ENCODE assay signal across 24 cellular contexts in genomic region chr6:79432726-79433125, GRCh38.
"Had no signal": no experiment of that assay in that cellular context is flagged by ENCODE, and none has a peak within 500 bp of the region (broad histone marks: within the 10 kb centered on the region; RNA-seq: fewer than 3 reads in every experiment).

No MANE protein-coding gene starts in this region.

- ATAC-seq: activated T-cell treated with anti-CD3 and anti-CD28 coated beads, Interleukin-2, amount 50 U/mL, for 72 hours; body of pancreas; T-helper 17 cell had no signal

- H3K4me1 Mint-ChIP-seq: activated CD4-positive, alpha-beta memory T cell treated with anti-CD3 and anti-CD28 coated beads, Interleukin-2, amount 10 ng/mL, durations not matched to agents 7 days and 5 days; activated CD4-positive, alpha-beta T cell treated with anti-CD3 and anti-CD28 coated beads, Interleukin-2, amount 10 ng/mL, durations not matched to agents 7 days and 5 days; activated naive CD4-positive, alpha-beta T cell treated with anti-CD3 and anti-CD28 coated beads, Interleukin-2, amount 10 ng/mL, durations not matched to agents 7 days and 5 days; activated naive CD8-positive, alpha-beta T cell treated with anti-CD3 and anti-CD28 coated beads for 36 hours; central memory CD8-positive, alpha-beta T cell had no signal

- H3K4me3 ChIP-seq: adrenal gland, body of pancreas, PC-9 had no signal

- H3K4me3 Mint-ChIP-seq: activated CD4-positive, alpha-beta memory T cell treated with anti-CD3 and anti-CD28 coated beads, Interleukin-2, amount 10 ng/mL, durations not matched to agents 7 days and 5 days; activated CD4-positive, alpha-beta T cell treated with anti-CD3 and anti-CD28 coated beads, Interleukin-2, amount 10 ng/mL, durations not matched to agents 7 days and 5 days; activated naive CD4-positive, alpha-beta T cell treated with anti-CD3 and anti-CD28 coated beads, Interleukin-2, amount 10 ng/mL, durations not matched to agents 7 days and 5 days; activated naive CD8-positive, alpha-beta T cell treated with anti-CD3 and anti-CD28 coated beads for 36 hours; activated T-cell treated with anti-CD3 and anti-CD28 coated beads, Interleukin-2, amount 50 U/mL, for 72 hours; central memory CD8-positive, alpha-beta T cell; T-helper 17 cell had no signal

- H3K36me3 Mint-ChIP-seq: activated naive CD4-positive, alpha-beta T cell treated with anti-CD3 and anti-CD28 coated beads, Interleukin-2, amount 10 ng/mL, durations not matched to agents 7 days and 5 days; activated naive CD8-positive, alpha-beta T cell treated with anti-CD3 and anti-CD28 coated beads for 36 hours had no signal

- DNase-seq: activated CD4-positive, alpha-beta memory T cell treated with anti-CD3 and anti-CD28 coated beads, Interleukin-2, amount 10 ng/mL, durations not matched to agents 7 days and 5 days; activated CD4-positive, alpha-beta T cell treated with anti-CD3 and anti-CD28 coated beads, Interleukin-2, amount 10 ng/mL, durations not matched to agents 7 days and 5 days; activated CD4-positive, CD25-positive, alpha-beta regulatory T cell; activated gamma-delta T cell treated with Interleukin-2 at 50 U/mL for 16 hours; activated naive CD4-positive, alpha-beta T cell treated with anti-CD3 and anti-CD28 coated beads, Interleukin-2, amount 10 ng/mL, durations not matched to agents 7 days and 5 days; activated naive CD8-positive, alpha-beta T cell treated with anti-CD3 and anti-CD28 coated beads for 36 hours; activated T-cell treated with anti-CD3 and anti-CD28 coated beads, Interleukin-2, amount 50 U/mL, for 72 hours; adrenal gland; aorta; body of pancreas; Karpas-422; MM.1S; NCI-H1105; NCI-H1436; NCI-H1694 treated with DMSO at 0.1 percent for 48 hours; NCI-H2029 treated with DMSO at 0.1 percent for 48 hours; NCI-H446; NCI-H524; PC-9; SHP77 treated with DMSO at 0.1 percent for 48 hours; T-helper 17 cell; T-helper 9 cell had no signal

- H3K27ac Mint-ChIP-seq: activated CD4-positive, alpha-beta memory T cell treated with anti-CD3 and anti-CD28 coated beads, Interleukin-2, amount 10 ng/mL, durations not matched to agents 7 days and 5 days; activated CD4-positive, alpha-beta T cell treated with anti-CD3 and anti-CD28 coated beads, Interleukin-2, amount 10 ng/mL, durations not matched to agents 7 days and 5 days; activated naive CD4-positive, alpha-beta T cell treated with anti-CD3 and anti-CD28 coated beads, Interleukin-2, amount 10 ng/mL, durations not matched to agents 7 days and 5 days; activated naive CD8-positive, alpha-beta T cell treated with anti-CD3 and anti-CD28 coated beads for 36 hours; activated T-cell treated with anti-CD3 and anti-CD28 coated beads, Interleukin-2, amount 50 U/mL, for 72 hours; activated T-helper 2 cell treated with anti-CD3 and anti-CD28 coated beads, Interferon-gamma antibody, Interleukin-2, Interleukin-4, amounts not matched to agents 10 μg/mL and 5 μg/mL and 100 μg/mL, durations not matched to agents 14 hours and 24 hours and 36 hours; T-helper 17 cell had no signal

- H3K27me3 Mint-ChIP-seq: activated CD4-positive, alpha-beta T cell treated with anti-CD3 and anti-CD28 coated beads, Interleukin-2, amount 10 ng/mL, durations not matched to agents 7 days and 5 days; activated naive CD4-positive, alpha-beta T cell treated with anti-CD3 and anti-CD28 coated beads, Interleukin-2, amount 10 ng/mL, durations not matched to agents 7 days and 5 days; activated naive CD8-positive, alpha-beta T cell treated with anti-CD3 and anti-CD28 coated beads for 36 hours; central memory CD8-positive, alpha-beta T cell had no signal

- H3K9me3 Mint-ChIP-seq: activated CD4-positive, alpha-beta memory T cell treated with anti-CD3 and anti-CD28 coated beads, Interleukin-2, amount 10 ng/mL, durations not matched to agents 7 days and 5 days; activated CD4-positive, alpha-beta T cell treated with anti-CD3 and anti-CD28 coated beads, Interleukin-2, amount 10 ng/mL, durations not matched to agents 7 days and 5 days; activated naive CD4-positive, alpha-beta T cell treated with anti-CD3 and anti-CD28 coated beads, Interleukin-2, amount 10 ng/mL, durations not matched to agents 7 days and 5 days; activated naive CD8-positive, alpha-beta T cell treated with anti-CD3 and anti-CD28 coated beads for 36 hours; activated T-cell treated with anti-CD3 and anti-CD28 coated beads, Interleukin-2, amount 50 U/mL, for 72 hours; activated T-helper 2 cell treated with anti-CD3 and anti-CD28 coated beads, Interferon-gamma antibody, Interleukin-2, Interleukin-4, amounts not matched to agents 10 μg/mL and 5 μg/mL and 100 μg/mL, durations not matched to agents 14 hours and 24 hours and 36 hours; central memory CD8-positive, alpha-beta T cell had no signal
